14 cellular contexts compared by ENCODE assay signal in the genomic region with DNA sequence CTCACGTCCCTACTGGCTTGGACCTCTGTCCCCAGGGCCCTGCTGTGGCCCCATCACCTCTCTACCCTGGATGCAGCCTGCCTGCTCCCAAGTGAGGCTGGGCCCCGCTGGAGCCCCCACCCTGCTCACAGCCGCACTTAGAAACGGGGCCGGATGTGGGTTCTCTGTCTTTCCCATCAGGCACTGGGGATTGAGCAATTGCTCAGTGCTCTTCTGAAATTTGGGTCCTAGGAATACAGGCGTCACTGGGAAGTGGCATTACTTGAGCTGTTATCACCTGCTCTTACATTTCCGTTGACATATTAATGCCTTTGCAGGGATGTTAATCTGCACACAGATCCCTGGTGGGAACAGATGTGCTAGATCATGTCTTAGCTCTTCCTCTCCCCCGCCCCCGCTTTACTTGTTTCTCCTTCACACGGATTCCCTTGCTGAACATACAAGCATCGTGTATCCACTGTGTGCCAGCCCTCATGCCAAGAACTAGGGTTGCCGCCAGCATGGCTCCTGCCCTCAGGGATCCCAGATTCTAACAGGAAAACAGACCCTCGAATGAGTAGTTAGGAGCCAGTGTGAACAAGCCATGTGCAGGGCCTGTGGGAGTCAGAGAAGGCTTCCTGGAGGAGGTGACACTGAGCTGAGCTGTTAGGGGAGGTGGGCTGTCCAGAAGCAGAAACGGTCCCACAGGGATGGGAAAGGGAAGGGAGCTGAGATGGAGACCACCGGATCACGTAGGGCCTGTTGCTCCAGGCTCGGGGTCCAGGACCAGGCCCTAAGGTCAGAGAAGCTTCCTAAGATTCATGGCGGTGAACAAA.
DNase-seq lines count a peak whose midpoint lies in the region; ATAC-seq and TF ChIP-seq lines count a peak whose summit lies in the region.
"Had no signal": no experiment of that assay in that cellular context is flagged by ENCODE, and none has a peak within 500 bp of the region (broad histone marks: within the 10 kb centered on the region; RNA-seq: fewer than 3 reads in every experiment).

No MANE protein-coding gene starts in this region.

- H2BK20ac ChIP-seq in H9 (ENCODE audit: low read depth, low read length, poor library complexity, severe bottlenecking): no peak overlapping the region

- no peak overlapping the region for H3K9ac ChIP-seq in H9 (ENCODE audit: extremely low read depth, insufficient read length, low read length)

- ATAC-seq in WTC11: no peak
- no peak for ATAC-seq in GM21528 (IDR thresholded peaks at IDR 0.05; ENCODE audit: low FRiP score, unreplicated experiment)
- no peak for ATAC-seq in stimulated activated naive CD8-positive, alpha-beta T cell treated with anti-CD3 and anti-CD28 coated beads, Interleukin-15, amount 100 ng/mL, for 72 hours
- no peak for ATAC-seq in HG03159 (IDR thresholded peaks at IDR 0.05; ENCODE audit: unreplicated experiment)
- ATAC-seq in HG03175 (IDR thresholded peaks at IDR 0.05; ENCODE audit: unreplicated experiment): no peak
- ATAC-seq: left ventricle myocardium superior had no signal

- CTCF ChIA-PET in WTC11 (lab: Charles Lee): no interaction called here

- H3K4me2 ChIP-seq in H9 (ENCODE audit: insufficient read depth, insufficient read length, low read length) (no peak overlapping the region), osteoblast (ENCODE audit: insufficient read depth, low read length) (no peak overlapping the region)

- no peak overlapping the region for H3K4me3 Mint-ChIP-seq in H9
- H3K4me3 Mint-ChIP-seq in WTC11: no peak overlapping the region
- H3K4me3 Mint-ChIP-seq in stimulated activated naive CD8-positive, alpha-beta T cell treated with anti-CD3 and anti-CD28 coated beads, Interleukin-15, amount 100 ng/mL, for 72 hours: no peak overlapping the region

- no peaks in the 10 kb centered on the region for H4K20me1 ChIP-seq in H9 (ENCODE audit: control insufficient read depth, insufficient read depth, insufficient read length)
- peaks cover 45% of the 10 kb centered on the region for H4K20me1 ChIP-seq in osteoblast (ENCODE audit: insufficient read depth, low read length)

- no peaks in the 10 kb centered on the region for H3K27me3 ChIP-seq in H9 (ENCODE audit: insufficient read depth, low read length)
- H3K27me3 ChIP-seq in osteoblast (ENCODE audit: insufficient read depth, low read length): no peaks in the 10 kb centered on the region
- H3K27me3 ChIP-seq: BE2C had no signal

- H3K18ac ChIP-seq in H9 (ENCODE audit: insufficient read length, low read depth, low read length): no peak overlapping the region

- H3K4me1 ChIP-seq in H9 (ENCODE audit: insufficient read depth, low read length) (no peaks in the 10 kb centered on the region), osteoblast (ENCODE audit: insufficient read depth, low read length) (no peaks in the 10 kb centered on the region)
- H3K4me1 ChIP-seq: BE2C had no signal

- 0 out of 5 replicates have a peak, but pooled peaks cover 0 to 2% of the 10 kb centered on the region in 2 experiments for H3K9me3 Mint-ChIP-seq in H9
- H3K9me3 Mint-ChIP-seq in WTC11: no peaks in the 10 kb centered on the region
- H3K9me3 Mint-ChIP-seq in stimulated activated naive CD8-positive, alpha-beta T cell treated with anti-CD3 and anti-CD28 coated beads, Interleukin-15, amount 100 ng/mL, for 72 hours: no peaks in the 10 kb centered on the region

- H3K36me3 Mint-ChIP-seq in H9 (ENCODE audit: insufficient read depth in 1 of 3, low read depth in 3 of 3) (peaks cover 0 to 3% (median 0%) of the 10 kb centered on the region in 3 experiments; a peak in 1 of 7 replicates), WTC11 (no peaks in the 10 kb centered on the region)

- no peak overlapping the region for H2BK15ac ChIP-seq in H9 (ENCODE audit: low read depth, low read length)

- H2AK5ac ChIP-seq in H9 (ENCODE audit: insufficient read length, low read length): no peak overlapping the region

- no peaks in the 10 kb centered on the region for H3K79me1 ChIP-seq in H9 (ENCODE audit: insufficient read depth, low read depth, low read length, poor library complexity, severe bottlenecking)

- no peaks in the 10 kb centered on the region for H3K9me3 ChIP-seq in H9 (ENCODE audit: control insufficient read depth, low read depth, low read length)
- H3K9me3 ChIP-seq in osteoblast (ENCODE audit: low read depth, low read length): no peaks in the 10 kb centered on the region
- H3K9me3 ChIP-seq: BE2C had no signal

- no peak overlapping the region for H3K23ac ChIP-seq in H9 (ENCODE audit: insufficient read length, low read depth, low read length)

- no peaks in the 10 kb centered on the region for H3K23me2 ChIP-seq in H9 (ENCODE audit: insufficient read length, low read depth, low read length, poor library complexity, severe bottlenecking)

- H2BK12ac ChIP-seq in H9 (ENCODE audit: insufficient read length, low read depth, low read length): no peak overlapping the region

- H3K27ac ChIP-seq in H9 (ENCODE audit: insufficient read length, low read depth, low read length) (no peak overlapping the region), osteoblast (ENCODE audit: low read depth, low read length) (no peak overlapping the region)

- peaks cover 91% of the 10 kb centered on the region for H3K36me3 ChIP-seq in osteoblast (ENCODE audit: insufficient read depth, low read length)
- H3K36me3 ChIP-seq: BE2C had no signal

- no peak overlapping the region for H4K8ac ChIP-seq in H9 (replicated peaks; ENCODE audit: insufficient read length, low read depth, low read length)

- H4K5ac ChIP-seq in H9 (ENCODE audit: insufficient read length, low read depth, low read length): no peak overlapping the region

- H2AFZ ChIP-seq in H9 (ENCODE audit: low read length) (no peak overlapping the region), osteoblast (ENCODE audit: low read length) (no peak overlapping the region)

- no peak overlapping the region for H3T11ph ChIP-seq in H9 (ENCODE audit: low read length)

- H2BK5ac ChIP-seq in H9 (ENCODE audit: insufficient read length, low read length): no peak overlapping the region

- no peaks in the 10 kb centered on the region for H3K27me3 Mint-ChIP-seq in H9 (ENCODE audit: low read depth)
- H3K27me3 Mint-ChIP-seq in WTC11 (ENCODE audit: low read depth): no peaks in the 10 kb centered on the region
- H3K27me3 Mint-ChIP-seq in stimulated activated naive CD8-positive, alpha-beta T cell treated with anti-CD3 and anti-CD28 coated beads, Interleukin-15, amount 100 ng/mL, for 72 hours: no peaks in the 10 kb centered on the region

- no CpG with 5 or more reads among the region's 18 CpGs for WGBS in H9 (ENCODE audit: extremely low coverage, insufficient read length, low lambda C conversion rate)

- TF ChIP-seq CTCF in H9 (conservative IDR thresholded peaks at IDR 0.05): no peak
- no peak for TF ChIP-seq CTCF in WTC11 (IDR thresholded peaks at IDR 0.05)
- no peak for TF ChIP-seq CTCF in osteoblast (IDR thresholded peaks at IDR 0.05; ENCODE audit: extremely low read depth, low read depth, low read length)

- H3K4ac ChIP-seq in H9 (ENCODE audit: low read depth, low read length): no peak overlapping the region

- no peak for DNase-seq in H9
- DNase-seq in NOMO-1 treated with DMSO at 0.1 percent for 48 hours (lab: John Stamatoyannopoulos, UW; ENCODE audit: unreplicated experiment): peak; percentile 59
- DNase-seq in WTC11 (ENCODE audit: low spot score): no peak
- DNase-seq in osteoblast (ENCODE audit: insufficient read length, low spot score, missing footprints): peak; percentile 77
- DNase-seq in stimulated activated naive CD8-positive, alpha-beta T cell treated with anti-CD3 and anti-CD28 coated beads, Interleukin-15, amount 100 ng/mL, for 72 hours: no peak
- DNase-seq: activated gamma-delta T cell treated with Interleukin-2 at 50 U/mL for 16 hours, aorta, BE2C, left ventricle myocardium superior, MM.1S, SHP77 had no signal

- no peak overlapping the region for H2BK120ac ChIP-seq in H9 (ENCODE audit: low read depth, low read length, poor library complexity, severe bottlenecking)

- H3K56ac ChIP-seq in H9 (ENCODE audit: insufficient read length, low read depth, low read length): no peak overlapping the region

- POLR2A ChIA-PET in WTC11 (lab: Charles Lee): no interaction called here

- H3K4me1 Mint-ChIP-seq in H9 (peaks cover 3% of the 10 kb centered on the region in 2 experiments; a peak in 3 of 4 replicates), WTC11 (0 out of 2 replicates have a peak, but pooled peaks cover 3% of the 10 kb centered on the region)
- no peaks in the 10 kb centered on the region for H3K4me1 Mint-ChIP-seq in stimulated activated naive CD8-positive, alpha-beta T cell treated with anti-CD3 and anti-CD28 coated beads, Interleukin-15, amount 100 ng/mL, for 72 hours

- H4K91ac ChIP-seq in H9 (ENCODE audit: insufficient read length, low read depth, low read length): no peak overlapping the region

- H3K27ac Mint-ChIP-seq in H9: peak overlapping the region in 2 of 3 experiments; percentile 19 to 63; a peak in 3 of 7 replicates
- H3K27ac Mint-ChIP-seq in WTC11: peak overlapping the region; percentile 22; the same call in 1 of the 2 replicates
- H3K27ac Mint-ChIP-seq in stimulated activated naive CD8-positive, alpha-beta T cell treated with anti-CD3 and anti-CD28 coated beads, Interleukin-15, amount 100 ng/mL, for 72 hours: no peak overlapping the region

- no peaks in the 10 kb centered on the region for H3K79me2 ChIP-seq in H9 (ENCODE audit: insufficient read depth, low read length)
- peaks cover 60% of the 10 kb centered on the region for H3K79me2 ChIP-seq in osteoblast (ENCODE audit: insufficient read depth, low read length)

- no peak overlapping the region for H3K14ac ChIP-seq in H9 (ENCODE audit: insufficient read depth, low read length)

- no peak overlapping the region for H3K4me3 ChIP-seq in osteoblast (ENCODE audit: insufficient read depth, low read length)

TF ChIP-seq in WTC11, 78 proteins besides CTCF, POLR2A, EP300 and RAD21:
- no peak for TF ChIP-seq TEAD1 (CRISPR knock-in tag; IDR thresholded peaks at IDR 0.05)
- no peak for TF ChIP-seq OVOL2 (CRISPR knock-in tag; IDR thresholded peaks at IDR 0.05; ENCODE audit: borderline replicate concordance)

Comparison
In these comparisons a context has a peak if more than half of its experiments do, and no peak if none do; other contexts are left out.
1. DNase-seq: peak in NOMO-1 treated with DMSO at 0.1 percent for 48 hours (single experiment) and osteoblast (single experiment); none in H9 (single experiment), WTC11 (single experiment) and stimulated activated naive CD8-positive, alpha-beta T cell treated with anti-CD3 and anti-CD28 coated beads, Interleukin-15, amount 100 ng/mL, for 72 hours (0 of 2).
2. H3K27ac Mint-ChIP-seq: peak in H9 (2 of 3) and WTC11 (single experiment); none in stimulated activated naive CD8-positive, alpha-beta T cell treated with anti-CD3 and anti-CD28 coated beads, Interleukin-15, amount 100 ng/mL, for 72 hours (0 of 2).